In the genomic region with DNA sequence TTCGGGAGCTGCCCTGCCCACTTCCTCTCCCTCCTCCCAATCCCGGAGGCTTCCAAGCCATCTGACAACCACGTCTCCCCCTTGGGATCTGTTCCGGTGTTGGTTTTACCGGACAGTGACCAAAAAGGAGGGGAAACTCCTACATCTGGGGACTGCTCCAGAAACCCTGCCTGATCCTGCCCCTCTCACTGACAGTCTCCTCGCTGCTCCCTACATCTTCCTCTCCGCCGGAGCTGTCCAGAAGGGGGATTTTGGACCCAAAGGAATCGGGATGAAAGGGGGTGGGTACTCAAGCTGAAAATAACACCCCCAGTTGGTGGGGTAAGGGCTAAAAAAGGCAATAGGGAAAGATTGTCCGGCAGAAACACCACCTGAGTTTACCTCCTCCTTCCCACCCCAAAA, we compare ENCODE assay signal across 1 cellular context.
TF ChIP-seq lines count a peak whose summit lies in the region.

No MANE protein-coding gene starts in this region.

TF ChIP-seq in HepG2, 621 proteins besides CTCF, POLR2A, EP300 and RAD21 (continued from another document and continues in another):
- TF ChIP-seq FOSL1 (CRISPR knock-in tag; IDR thresholded peaks at IDR 0.05; ENCODE audit: borderline replicate concordance) (no peak), ATRX (CRISPR knock-in tag; IDR thresholded peaks at IDR 0.05; ENCODE audit: borderline replicate concordance) (no peak), YEATS2 (CRISPR knock-in tag; IDR thresholded peaks at IDR 0.05; ENCODE audit: borderline replicate concordance) (0 out of 2 replicates have a peak, but pooled peaks have one; percentile 15), ZNF343 (CRISPR knock-in tag; IDR thresholded peaks at IDR 0.05) (0 out of 2 replicates have a peak, but pooled peaks have one; percentile 39), ZNF441 (CRISPR knock-in tag; IDR thresholded peaks at IDR 0.05; ENCODE audit: borderline replicate concordance) (peak; percentile 74; the same call in 1 of the 2 replicates), ZNF232 (CRISPR knock-in tag; IDR thresholded peaks at IDR 0.05; ENCODE audit: borderline replicate concordance) (no peak), NR2F2 (IDR thresholded peaks at IDR 0.05; ENCODE audit: borderline replicate concordance, low read depth) (0 out of 2 replicates have a peak, but pooled peaks have one; percentile 8), SAFB2 (CRISPR knock-in tag; IDR thresholded peaks at IDR 0.05; ENCODE audit: borderline replicate concordance, low read depth) (no peak), ZNF678 (CRISPR knock-in tag; IDR thresholded peaks at IDR 0.05) (peak; percentile 7; the same call in 1 of the 2 replicates), POLR2AphosphoS5 (IDR thresholded peaks at IDR 0.05; ENCODE audit: low read depth, low read length) (peak; percentile 90), ARHGAP35 (CRISPR knock-in tag; IDR thresholded peaks at IDR 0.05; ENCODE audit: borderline replicate concordance) (no peak), ZNF431 (CRISPR knock-in tag; IDR thresholded peaks at IDR 0.05; ENCODE audit: borderline replicate concordance, low read depth) (no peak), ZNF180 (CRISPR knock-in tag; IDR thresholded peaks at IDR 0.05; ENCODE audit: borderline replicate concordance, low read depth) (no peak), NCOA5 (CRISPR knock-in tag; IDR thresholded peaks at IDR 0.05) (no peak), ZNF354B (CRISPR knock-in tag; IDR thresholded peaks at IDR 0.05) (no peak), TARDBP (CRISPR knock-in tag; IDR thresholded peaks at IDR 0.05) (peak; percentile 55; the same call in 1 of the 2 replicates), GFI1 (CRISPR knock-in tag; IDR thresholded peaks at IDR 0.05; ENCODE audit: borderline replicate concordance) (0 out of 2 replicates have a peak, but pooled peaks have one; percentile 8), ASH2L (IDR thresholded peaks at IDR 0.05; ENCODE audit: insufficient read length, low read depth, low read length) (no peak), ZNF709 (CRISPR knock-in tag; IDR thresholded peaks at IDR 0.05) (no peak), NBN (conservative IDR thresholded peaks at IDR 0.05) (no peak), ZFP36 (IDR thresholded peaks at IDR 0.05; ENCODE audit: borderline replicate concordance, low read depth, low read length, partially characterized antibody) (no peak), ZNF577 (CRISPR knock-in tag; IDR thresholded peaks at IDR 0.05; ENCODE audit: borderline replicate concordance, low read depth) (no peak), CBX5 (CRISPR knock-in tag; IDR thresholded peaks at IDR 0.05; ENCODE audit: borderline replicate concordance) (peak; percentile 57; the same call in 1 of the 2 replicates), SP5 (CRISPR knock-in tag; IDR thresholded peaks at IDR 0.05; ENCODE audit: borderline replicate concordance, low read depth) (peak; percentile 94), BCL6 (CRISPR knock-in tag; IDR thresholded peaks at IDR 0.05) (0 out of 2 replicates have a peak, but pooled peaks have one; percentile 23), KDM6A (CRISPR knock-in tag; IDR thresholded peaks at IDR 0.05; ENCODE audit: low read depth) (no peak), KLF6 (CRISPR knock-in tag; IDR thresholded peaks at IDR 0.05) (no peak), ZNF7 (CRISPR knock-in tag; IDR thresholded peaks at IDR 0.05) (no peak), ZSCAN9 (CRISPR knock-in tag; IDR thresholded peaks at IDR 0.05; ENCODE audit: borderline replicate concordance) (0 out of 2 replicates have a peak, but pooled peaks have one; percentile 12), RBAK (CRISPR knock-in tag; IDR thresholded peaks at IDR 0.05) (no peak)
- TF ChIP-seq, protein P1, sequence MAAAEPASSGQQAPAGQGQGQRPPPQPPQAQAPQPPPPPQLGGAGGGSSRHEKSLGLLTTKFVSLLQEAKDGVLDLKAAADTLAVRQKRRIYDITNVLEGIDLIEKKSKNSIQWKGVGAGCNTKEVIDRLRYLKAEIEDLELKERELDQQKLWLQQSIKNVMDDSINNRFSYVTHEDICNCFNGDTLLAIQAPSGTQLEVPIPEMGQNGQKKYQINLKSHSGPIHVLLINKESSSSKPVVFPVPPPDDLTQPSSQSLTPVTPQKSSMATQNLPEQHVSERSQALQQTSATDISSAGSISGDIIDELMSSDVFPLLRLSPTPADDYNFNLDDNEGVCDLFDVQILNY (CRISPR knock-in tag; conservative IDR thresholded peaks at IDR 0.05), result no peak
- TF ChIP-seq, protein P2, sequence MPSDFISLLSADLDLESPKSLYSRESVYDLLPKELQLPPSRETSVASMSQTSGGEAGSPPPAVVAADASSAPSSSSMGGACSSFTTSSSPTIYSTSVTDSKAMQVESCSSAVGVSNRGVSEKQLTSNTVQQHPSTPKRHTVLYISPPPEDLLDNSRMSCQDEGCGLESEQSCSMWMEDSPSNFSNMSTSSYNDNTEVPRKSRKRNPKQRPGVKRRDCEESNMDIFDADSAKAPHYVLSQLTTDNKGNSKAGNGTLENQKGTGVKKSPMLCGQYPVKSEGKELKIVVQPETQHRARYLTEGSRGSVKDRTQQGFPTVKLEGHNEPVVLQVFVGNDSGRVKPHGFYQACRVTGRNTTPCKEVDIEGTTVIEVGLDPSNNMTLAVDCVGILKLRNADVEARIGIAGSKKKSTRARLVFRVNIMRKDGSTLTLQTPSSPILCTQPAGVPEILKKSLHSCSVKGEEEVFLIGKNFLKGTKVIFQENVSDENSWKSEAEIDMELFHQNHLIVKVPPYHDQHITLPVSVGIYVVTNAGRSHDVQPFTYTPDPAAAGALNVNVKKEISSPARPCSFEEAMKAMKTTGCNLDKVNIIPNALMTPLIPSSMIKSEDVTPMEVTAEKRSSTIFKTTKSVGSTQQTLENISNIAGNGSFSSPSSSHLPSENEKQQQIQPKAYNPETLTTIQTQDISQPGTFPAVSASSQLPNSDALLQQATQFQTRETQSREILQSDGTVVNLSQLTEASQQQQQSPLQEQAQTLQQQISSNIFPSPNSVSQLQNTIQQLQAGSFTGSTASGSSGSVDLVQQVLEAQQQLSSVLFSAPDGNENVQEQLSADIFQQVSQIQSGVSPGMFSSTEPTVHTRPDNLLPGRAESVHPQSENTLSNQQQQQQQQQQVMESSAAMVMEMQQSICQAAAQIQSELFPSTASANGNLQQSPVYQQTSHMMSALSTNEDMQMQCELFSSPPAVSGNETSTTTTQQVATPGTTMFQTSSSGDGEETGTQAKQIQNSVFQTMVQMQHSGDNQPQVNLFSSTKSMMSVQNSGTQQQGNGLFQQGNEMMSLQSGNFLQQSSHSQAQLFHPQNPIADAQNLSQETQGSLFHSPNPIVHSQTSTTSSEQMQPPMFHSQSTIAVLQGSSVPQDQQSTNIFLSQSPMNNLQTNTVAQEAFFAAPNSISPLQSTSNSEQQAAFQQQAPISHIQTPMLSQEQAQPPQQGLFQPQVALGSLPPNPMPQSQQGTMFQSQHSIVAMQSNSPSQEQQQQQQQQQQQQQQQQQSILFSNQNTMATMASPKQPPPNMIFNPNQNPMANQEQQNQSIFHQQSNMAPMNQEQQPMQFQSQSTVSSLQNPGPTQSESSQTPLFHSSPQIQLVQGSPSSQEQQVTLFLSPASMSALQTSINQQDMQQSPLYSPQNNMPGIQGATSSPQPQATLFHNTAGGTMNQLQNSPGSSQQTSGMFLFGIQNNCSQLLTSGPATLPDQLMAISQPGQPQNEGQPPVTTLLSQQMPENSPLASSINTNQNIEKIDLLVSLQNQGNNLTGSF (CRISPR knock-in tag; IDR thresholded peaks at IDR 0.05), result no peak
- TF ChIP-seq, protein P3, sequence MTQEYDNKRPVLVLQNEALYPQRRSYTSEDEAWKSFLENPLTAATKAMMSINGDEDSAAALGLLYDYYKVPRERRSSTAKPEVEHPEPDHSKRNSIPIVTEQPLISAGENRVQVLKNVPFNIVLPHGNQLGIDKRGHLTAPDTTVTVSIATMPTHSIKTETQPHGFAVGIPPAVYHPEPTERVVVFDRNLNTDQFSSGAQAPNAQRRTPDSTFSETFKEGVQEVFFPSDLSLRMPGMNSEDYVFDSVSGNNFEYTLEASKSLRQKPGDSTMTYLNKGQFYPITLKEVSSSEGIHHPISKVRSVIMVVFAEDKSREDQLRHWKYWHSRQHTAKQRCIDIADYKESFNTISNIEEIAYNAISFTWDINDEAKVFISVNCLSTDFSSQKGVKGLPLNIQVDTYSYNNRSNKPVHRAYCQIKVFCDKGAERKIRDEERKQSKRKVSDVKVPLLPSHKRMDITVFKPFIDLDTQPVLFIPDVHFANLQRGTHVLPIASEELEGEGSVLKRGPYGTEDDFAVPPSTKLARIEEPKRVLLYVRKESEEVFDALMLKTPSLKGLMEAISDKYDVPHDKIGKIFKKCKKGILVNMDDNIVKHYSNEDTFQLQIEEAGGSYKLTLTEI (CRISPR knock-in tag; conservative IDR thresholded peaks at IDR 0.05), result no peak
- TF ChIP-seq, protein P4, sequence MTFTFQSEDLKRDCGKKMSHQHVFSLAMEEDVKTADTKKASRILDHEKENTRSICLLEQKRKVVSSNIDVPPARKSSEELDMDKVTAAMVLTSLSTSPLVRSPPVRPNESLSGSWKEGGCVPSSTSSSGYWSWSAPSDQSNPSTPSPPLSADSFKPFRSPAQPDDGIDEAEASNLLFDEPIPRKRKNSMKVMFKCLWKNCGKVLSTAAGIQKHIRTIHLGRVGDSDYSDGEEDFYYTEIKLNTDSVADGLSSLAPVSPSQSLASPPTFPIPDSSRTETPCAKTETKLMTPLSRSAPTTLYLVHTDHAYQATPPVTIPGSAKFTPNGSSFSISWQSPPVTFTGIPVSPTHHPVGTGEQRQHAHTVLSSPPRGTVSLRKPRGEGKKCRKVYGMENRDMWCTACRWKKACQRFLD (CRISPR knock-in tag; IDR thresholded peaks at IDR 0.05; ENCODE audit: borderline replicate concordance), result no peak
- TF ChIP-seq, protein P5, sequence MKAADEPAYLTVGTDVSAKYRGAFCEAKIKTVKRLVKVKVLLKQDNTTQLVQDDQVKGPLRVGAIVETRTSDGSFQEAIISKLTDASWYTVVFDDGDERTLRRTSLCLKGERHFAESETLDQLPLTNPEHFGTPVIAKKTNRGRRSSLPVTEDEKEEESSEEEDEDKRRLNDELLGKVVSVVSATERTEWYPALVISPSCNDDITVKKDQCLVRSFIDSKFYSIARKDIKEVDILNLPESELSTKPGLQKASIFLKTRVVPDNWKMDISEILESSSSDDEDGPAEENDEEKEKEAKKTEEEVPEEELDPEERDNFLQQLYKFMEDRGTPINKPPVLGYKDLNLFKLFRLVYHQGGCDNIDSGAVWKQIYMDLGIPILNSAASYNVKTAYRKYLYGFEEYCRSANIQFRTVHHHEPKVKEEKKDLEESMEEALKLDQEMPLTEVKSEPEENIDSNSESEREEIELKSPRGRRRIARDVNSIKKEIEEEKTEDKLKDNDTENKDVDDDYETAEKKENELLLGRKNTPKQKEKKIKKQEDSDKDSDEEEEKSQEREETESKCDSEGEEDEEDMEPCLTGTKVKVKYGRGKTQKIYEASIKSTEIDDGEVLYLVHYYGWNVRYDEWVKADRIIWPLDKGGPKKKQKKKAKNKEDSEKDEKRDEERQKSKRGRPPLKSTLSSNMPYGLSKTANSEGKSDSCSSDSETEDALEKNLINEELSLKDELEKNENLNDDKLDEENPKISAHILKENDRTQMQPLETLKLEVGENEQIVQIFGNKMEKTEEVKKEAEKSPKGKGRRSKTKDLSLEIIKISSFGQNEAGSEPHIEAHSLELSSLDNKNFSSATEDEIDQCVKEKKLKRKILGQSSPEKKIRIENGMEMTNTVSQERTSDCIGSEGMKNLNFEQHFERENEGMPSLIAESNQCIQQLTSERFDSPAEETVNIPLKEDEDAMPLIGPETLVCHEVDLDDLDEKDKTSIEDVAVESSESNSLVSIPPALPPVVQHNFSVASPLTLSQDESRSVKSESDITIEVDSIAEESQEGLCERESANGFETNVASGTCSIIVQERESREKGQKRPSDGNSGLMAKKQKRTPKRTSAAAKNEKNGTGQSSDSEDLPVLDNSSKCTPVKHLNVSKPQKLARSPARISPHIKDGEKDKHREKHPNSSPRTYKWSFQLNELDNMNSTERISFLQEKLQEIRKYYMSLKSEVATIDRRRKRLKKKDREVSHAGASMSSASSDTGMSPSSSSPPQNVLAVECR (CRISPR knock-in tag; IDR thresholded peaks at IDR 0.05; ENCODE audit: borderline replicate concordance), result peak; percentile 36; the same call in 1 of the 2 replicates
- TF ChIP-seq, protein P6, sequence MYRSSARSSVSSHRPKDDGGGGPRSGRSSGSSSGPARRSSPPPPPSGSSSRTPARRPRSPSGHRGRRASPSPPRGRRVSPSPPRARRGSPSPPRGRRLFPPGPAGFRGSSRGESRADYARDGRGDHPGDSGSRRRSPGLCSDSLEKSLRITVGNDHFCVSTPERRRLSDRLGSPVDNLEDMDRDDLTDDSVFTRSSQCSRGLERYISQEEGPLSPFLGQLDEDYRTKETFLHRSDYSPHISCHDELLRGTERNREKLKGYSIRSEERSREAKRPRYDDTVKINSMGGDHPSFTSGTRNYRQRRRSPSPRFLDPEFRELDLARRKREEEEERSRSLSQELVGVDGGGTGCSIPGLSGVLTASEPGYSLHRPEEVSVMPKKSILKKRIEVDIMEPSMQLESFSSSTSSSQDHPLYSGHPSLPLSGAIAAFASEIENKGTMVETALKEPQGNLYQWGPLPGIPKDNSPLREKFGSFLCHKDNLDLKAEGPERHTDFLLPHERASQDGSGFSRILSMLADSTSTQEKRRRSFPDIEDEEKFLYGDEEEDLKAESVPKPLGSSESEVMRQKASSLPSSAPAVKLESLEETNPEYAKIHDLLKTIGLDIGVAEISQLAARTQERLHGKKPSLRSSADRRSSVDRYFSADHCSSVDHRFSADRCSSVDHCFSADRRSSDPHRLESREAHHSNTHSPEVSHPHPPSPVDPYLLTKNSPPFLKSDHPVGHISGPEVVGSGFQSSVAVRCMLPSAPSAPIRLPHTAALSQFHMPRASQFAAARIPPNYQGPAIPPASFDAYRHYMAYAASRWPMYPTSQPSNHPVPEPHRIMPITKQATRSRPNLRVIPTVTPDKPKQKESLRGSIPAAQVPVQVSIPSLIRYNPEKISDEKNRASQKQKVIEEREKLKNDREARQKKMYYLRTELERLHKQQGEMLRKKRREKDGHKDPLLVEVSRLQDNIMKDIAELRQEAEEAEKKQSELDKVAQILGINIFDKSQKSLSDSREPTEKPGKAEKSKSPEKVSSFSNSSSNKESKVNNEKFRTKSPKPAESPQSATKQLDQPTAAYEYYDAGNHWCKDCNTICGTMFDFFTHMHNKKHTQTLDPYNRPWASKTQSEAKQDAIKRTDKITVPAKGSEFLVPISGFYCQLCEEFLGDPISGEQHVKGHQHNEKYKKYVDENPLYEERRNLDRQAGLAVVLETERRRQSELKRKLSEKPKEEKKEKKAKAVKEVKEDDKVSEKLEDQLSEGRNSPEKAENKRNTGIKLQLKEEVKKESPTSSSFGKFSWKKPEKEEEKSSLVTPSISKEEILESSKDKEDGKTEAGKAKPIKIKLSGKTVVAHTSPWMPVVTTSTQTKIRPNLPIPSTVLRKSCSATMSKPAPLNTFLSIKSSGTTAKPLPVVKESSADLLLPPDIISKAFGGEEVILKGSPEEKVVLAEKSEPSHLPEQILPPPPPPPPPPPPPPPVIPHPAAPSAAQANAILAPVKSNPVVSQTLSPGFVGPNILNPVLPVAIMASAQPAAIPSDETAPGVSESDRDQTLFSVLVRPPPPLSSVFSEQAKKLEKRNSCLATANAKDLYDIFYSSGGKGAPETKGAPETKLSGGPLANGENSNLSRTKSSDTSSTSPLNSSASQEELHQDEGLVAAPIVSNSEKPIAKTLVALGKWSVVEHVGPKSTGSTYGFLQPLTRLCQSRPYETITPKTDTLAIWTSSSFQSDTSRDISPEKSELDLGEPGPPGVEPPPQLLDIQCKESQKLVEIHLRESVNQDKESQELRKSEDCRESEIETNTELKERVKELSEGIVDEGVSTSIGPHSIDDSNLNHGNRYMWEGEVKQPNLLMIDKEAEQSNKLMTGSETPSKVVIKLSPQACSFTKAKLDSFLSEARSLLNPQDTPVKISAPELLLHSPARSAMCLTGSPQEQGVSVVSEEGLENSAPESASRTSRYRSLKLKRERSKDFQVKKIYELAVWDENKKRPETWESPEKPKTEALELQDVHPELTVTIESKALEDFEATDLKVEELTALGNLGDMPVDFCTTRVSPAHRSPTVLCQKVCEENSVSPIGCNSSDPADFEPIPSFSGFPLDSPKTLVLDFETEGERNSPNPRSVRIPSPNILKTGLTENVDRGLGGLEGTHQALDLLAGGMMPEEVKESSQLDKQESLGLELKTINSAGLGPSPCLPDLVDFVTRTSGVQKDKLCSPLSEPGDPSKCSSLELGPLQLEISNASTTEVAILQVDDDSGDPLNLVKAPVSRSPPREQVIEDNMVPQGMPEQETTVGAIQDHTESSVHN (CRISPR knock-in tag; IDR thresholded peaks at IDR 0.05), result no peak
